In the genomic region with DNA sequence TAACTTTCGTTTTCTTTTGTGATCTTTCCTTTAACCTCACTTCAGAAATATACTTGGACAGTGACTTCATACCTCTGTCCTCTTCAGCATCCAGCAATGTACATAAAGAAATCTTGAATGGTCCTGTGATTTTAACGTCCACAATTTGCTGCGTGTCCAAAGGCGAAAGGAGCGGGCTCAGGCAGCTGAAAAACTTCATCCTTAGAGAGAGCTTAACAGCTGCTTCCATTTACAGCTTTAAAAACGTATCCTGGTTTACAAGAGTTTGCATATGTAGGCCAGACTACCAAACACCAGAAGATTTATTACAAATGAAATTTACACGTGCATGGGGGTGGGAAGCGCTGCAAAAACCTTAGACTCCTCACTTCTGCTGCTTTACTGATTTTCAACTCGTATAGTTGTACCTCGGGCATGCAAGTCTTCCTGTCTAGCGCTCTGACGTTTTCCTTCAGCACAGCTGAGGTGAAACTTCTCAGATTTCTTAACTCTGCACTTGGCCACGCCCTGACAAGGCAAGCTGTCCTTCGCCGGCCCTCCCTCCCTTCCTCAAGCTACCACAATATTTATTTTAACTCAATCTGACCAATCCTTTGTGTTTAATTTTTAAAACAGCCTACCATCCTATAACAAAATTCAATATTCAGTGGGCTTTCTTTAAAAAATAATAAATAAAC, we compare ENCODE assay signal across 8 cellular contexts.
DNase-seq lines count a peak whose midpoint lies in the region; ATAC-seq and TF ChIP-seq lines count a peak whose summit lies in the region.

No MANE protein-coding gene starts in this region.

- H3K27ac Mint-ChIP-seq in naive thymus-derived CD4-positive, alpha-beta T cell = no peak overlapping the region

- H3K27ac ChIP-seq in heart left ventricle = peak overlapping the region in 1 of 12 donors; percentile 58
- peak overlapping the region; percentile 1 for H3K27ac ChIP-seq in rectal smooth muscle tissue (ENCODE audit: low read depth, low read length)
- no peak overlapping the region for H3K27ac ChIP-seq in naive thymus-derived CD4-positive, alpha-beta T cell (ENCODE audit: low read depth, low read length)

- no peaks in the 10 kb centered on the region for H3K36me3 ChIP-seq in heart left ventricle
- H3K36me3 ChIP-seq in rectal smooth muscle tissue (ENCODE audit: control insufficient read depth, insufficient read depth, low read length) = no peaks in the 10 kb centered on the region
- no peaks in the 10 kb centered on the region for H3K36me3 ChIP-seq in naive thymus-derived CD4-positive, alpha-beta T cell (ENCODE audit: control insufficient read depth in 2 of 3, insufficient read depth in 3 of 3, low read length in 3 of 3)

- H3K4me1 ChIP-seq in heart left ventricle (no peaks in the 10 kb centered on the region), rectal smooth muscle tissue (ENCODE audit: control insufficient read depth, insufficient read depth, low read length) (no peaks in the 10 kb centered on the region)
- no peaks in the 10 kb centered on the region for H3K4me1 ChIP-seq in naive thymus-derived CD4-positive, alpha-beta T cell (ENCODE audit: control insufficient read depth in 2 of 2, insufficient read depth in 2 of 2, low read length in 2 of 2)

- POLR2A ChIA-PET in HEK293T (lab: Yijun Ruan, JAX) = no interaction called here
- POLR2A ChIA-PET in naive thymus-derived CD4-positive, alpha-beta T cell (lab: Charles Lee) = no interaction called here

- peak; percentile 19 for DNase-seq in HEK293T (ENCODE audit: extremely low spot score)
- peak; percentile 37 for DNase-seq in RPMI8226
- DNase-seq in heart left ventricle = peak in 2 of 5 donors; percentile 20 to 23
- no peak for DNase-seq in naive thymus-derived CD4-positive, alpha-beta T cell
- no peak for DNase-seq in HuH-7.5 (ENCODE audit: low spot score)
- no peak for DNase-seq in NCI-H1048 (lab: John Stamatoyannopoulos, UW)

- TF ChIP-seq CTCF in heart left ventricle (IDR thresholded peaks at IDR 0.05) = no peak

- intact Hi-C loops in heart left ventricle (cut with DNase I) = no loop called here
- intact Hi-C loops in naive thymus-derived CD4-positive, alpha-beta T cell (cut with micrococcal nuclease) = no loop called here

- H3K4me1 Mint-ChIP-seq in naive thymus-derived CD4-positive, alpha-beta T cell = no peaks in the 10 kb centered on the region

- H3K9me3 Mint-ChIP-seq in naive thymus-derived CD4-positive, alpha-beta T cell = peaks cover 0 to 4% (median 0%) of the 10 kb centered on the region in 11 donors

- TF ChIP-seq POLR2A in heart left ventricle (IDR thresholded peaks at IDR 0.05) = no peak

- H3K4me3 ChIP-seq in heart left ventricle = peak overlapping the region in 9 of 12 donors; percentile 9 to 51 (median 34)
- peak overlapping the region; percentile 55 for H3K4me3 ChIP-seq in rectal smooth muscle tissue (ENCODE audit: low read length)
- H3K4me3 ChIP-seq in naive thymus-derived CD4-positive, alpha-beta T cell (ENCODE audit: low read length) = no peak overlapping the region

- no peaks in the 10 kb centered on the region for H3K27me3 Mint-ChIP-seq in naive thymus-derived CD4-positive, alpha-beta T cell

- H3K9ac ChIP-seq in rectal smooth muscle tissue (ENCODE audit: low read length) = no peak overlapping the region

- H3K27me3 ChIP-seq in heart left ventricle = peaks cover 0 to 10% (median 0%) of the 10 kb centered on the region in 9 donors
- H3K27me3 ChIP-seq in rectal smooth muscle tissue (ENCODE audit: control insufficient read depth, insufficient read depth, low read length) = no peaks in the 10 kb centered on the region
- no peaks in the 10 kb centered on the region for H3K27me3 ChIP-seq in naive thymus-derived CD4-positive, alpha-beta T cell (ENCODE audit: control insufficient read depth in 2 of 2, insufficient read depth in 2 of 2, low read length in 2 of 2)

- H3K9me3 ChIP-seq in heart left ventricle = no peaks in the 10 kb centered on the region
- H3K9me3 ChIP-seq in naive thymus-derived CD4-positive, alpha-beta T cell (ENCODE audit: control insufficient read depth in 2 of 3, low read length in 3 of 3) = no peaks in the 10 kb centered on the region

- CTCF ChIA-PET in HEK293T (lab: Yijun Ruan, JAX) = no interaction called here
- CTCF ChIA-PET in naive thymus-derived CD4-positive, alpha-beta T cell (lab: Charles Lee) = no interaction called here

- 3 to 22% (median 9%) methylated on average over 15 of the region's 15 CpGs for WGBS in heart left ventricle, 4 donors

- H3K4me3 Mint-ChIP-seq in naive thymus-derived CD4-positive, alpha-beta T cell = peak overlapping the region in 2 of 10 donors; percentile 16 to 60

- no peaks in the 10 kb centered on the region for H3K36me3 Mint-ChIP-seq in naive thymus-derived CD4-positive, alpha-beta T cell

- ATAC-seq in heart left ventricle (peak in 3 of 4 donors; percentile 46 to 70 (median 58)), HG03095 (IDR thresholded peaks at IDR 0.05; ENCODE audit: unreplicated experiment) (no peak)
- no peak for ATAC-seq in naive thymus-derived CD4-positive, alpha-beta T cell

TF ChIP-seq in HEK293T, 16 proteins besides CTCF, POLR2A, EP300 and RAD21:
- TF ChIP-seq ELF4 (IDR thresholded peaks at IDR 0.05) (no peak), SUZ12 (IDR thresholded peaks at IDR 0.05) (no peak), HDGF (IDR thresholded peaks at IDR 0.05; ENCODE audit: borderline replicate concordance) (no peak), CTBP1 (IDR thresholded peaks at IDR 0.05; ENCODE audit: borderline replicate concordance) (no peak), TARDBP (IDR thresholded peaks at IDR 0.05) (no peak), ARNT (IDR thresholded peaks at IDR 0.05) (no peak), FOXM1 (IDR thresholded peaks at IDR 0.05; ENCODE audit: borderline replicate concordance) (no peak), FOXK2 (IDR thresholded peaks at IDR 0.05) (no peak), SP1 (IDR thresholded peaks at IDR 0.05) (no peak), LEF1 (IDR thresholded peaks at IDR 0.05; ENCODE audit: borderline replicate concordance) (no peak), FOXA1 (IDR thresholded peaks at IDR 0.05) (no peak), NFRKB (IDR thresholded peaks at IDR 0.05) (no peak), L3MBTL2 (conservative IDR thresholded peaks at IDR 0.05) (no peak), ZNF384 (IDR thresholded peaks at IDR 0.05) (no peak)
- TF ChIP-seq, protein P1, sequence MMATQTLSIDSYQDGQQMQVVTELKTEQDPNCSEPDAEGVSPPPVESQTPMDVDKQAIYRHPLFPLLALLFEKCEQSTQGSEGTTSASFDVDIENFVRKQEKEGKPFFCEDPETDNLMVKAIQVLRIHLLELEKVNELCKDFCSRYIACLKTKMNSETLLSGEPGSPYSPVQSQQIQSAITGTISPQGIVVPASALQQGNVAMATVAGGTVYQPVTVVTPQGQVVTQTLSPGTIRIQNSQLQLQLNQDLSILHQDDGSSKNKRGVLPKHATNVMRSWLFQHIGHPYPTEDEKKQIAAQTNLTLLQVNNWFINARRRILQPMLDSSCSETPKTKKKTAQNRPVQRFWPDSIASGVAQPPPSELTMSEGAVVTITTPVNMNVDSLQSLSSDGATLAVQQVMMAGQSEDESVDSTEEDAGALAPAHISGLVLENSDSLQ (IDR thresholded peaks at IDR 0.05) = no peak

Comparison
In these comparisons a context has a peak if more than half of its experiments do, and no peak if none do; other contexts are left out.
1. DNase-seq: peak in HEK293T (single experiment) and RPMI8226 (single experiment); none in naive thymus-derived CD4-positive, alpha-beta T cell (0 of 9), HuH-7.5 (single experiment) and NCI-H1048 (single experiment).
2. ATAC-seq: peak in heart left ventricle (3 of 4); none in naive thymus-derived CD4-positive, alpha-beta T cell (single experiment) and HG03095 (single experiment).